Comparison of ENCODE assay signal across 3 cellular contexts in the genomic region with DNA sequence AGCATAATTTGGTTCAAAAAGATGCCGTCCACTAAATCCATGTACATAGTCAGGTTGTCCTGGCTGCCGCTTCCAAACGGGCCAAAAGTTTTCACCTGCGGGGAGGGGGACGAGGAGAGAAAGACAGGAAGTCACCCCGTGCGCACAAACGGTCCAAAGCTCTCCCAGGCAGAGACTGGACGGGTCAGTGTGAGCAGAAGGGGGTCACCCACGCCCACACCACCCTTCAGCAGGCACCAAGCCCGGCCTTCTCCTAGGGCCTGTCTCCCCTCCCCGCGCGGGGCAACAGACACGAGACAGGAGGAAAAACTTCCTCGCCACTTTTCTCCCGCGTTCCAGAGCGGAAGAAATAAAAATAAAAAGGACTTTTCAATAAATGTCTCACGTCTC.
TF ChIP-seq lines count a peak whose summit lies in the region.

No MANE protein-coding gene starts in this region.

TF ChIP-seq in A549, 52 proteins besides CTCF, POLR2A, EP300 and RAD21:
- TF ChIP-seq, protein P1, sequence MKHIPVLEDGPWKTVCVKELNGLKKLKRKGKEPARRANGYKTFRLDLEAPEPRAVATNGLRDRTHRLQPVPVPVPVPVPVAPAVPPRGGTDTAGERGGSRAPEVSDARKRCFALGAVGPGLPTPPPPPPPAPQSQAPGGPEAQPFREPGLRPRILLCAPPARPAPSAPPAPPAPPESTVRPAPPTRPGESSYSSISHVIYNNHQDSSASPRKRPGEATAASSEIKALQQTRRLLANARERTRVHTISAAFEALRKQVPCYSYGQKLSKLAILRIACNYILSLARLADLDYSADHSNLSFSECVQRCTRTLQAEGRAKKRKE (CRISPR knock-in tag; IDR thresholded peaks at IDR 0.05; ENCODE audit: low read depth), result no peak
- TF ChIP-seq JUN (IDR thresholded peaks at IDR 0.05), result no peak
- no peak for TF ChIP-seq MYC (IDR thresholded peaks at IDR 0.05; ENCODE audit: borderline replicate concordance, low read length)
- TF ChIP-seq MAZ (IDR thresholded peaks at IDR 0.05; ENCODE audit: borderline replicate concordance, low read depth, low read length), result no peak
- no peak for TF ChIP-seq NPAS2 (CRISPR knock-in tag; IDR thresholded peaks at IDR 0.05; ENCODE audit: borderline replicate concordance)
- no peak for TF ChIP-seq ESRRA (IDR thresholded peaks at IDR 0.05; ENCODE audit: borderline replicate concordance, low read length)
- TF ChIP-seq FOSB (CRISPR knock-in tag; IDR thresholded peaks at IDR 0.05), result no peak
- TF ChIP-seq FOSL2 (IDR thresholded peaks at IDR 0.05), result no peak
- TF ChIP-seq FOSL2 (CRISPR knock-in tag; IDR thresholded peaks at IDR 0.05), result no peak
- no peak for TF ChIP-seq RCOR1 (IDR thresholded peaks at IDR 0.05; ENCODE audit: low read depth, low read length)
- TF ChIP-seq CBX2 (IDR thresholded peaks at IDR 0.05; ENCODE audit: borderline replicate concordance, low read depth), result no peak
- no peak for TF ChIP-seq CEBPB (IDR thresholded peaks at IDR 0.05)
- TF ChIP-seq HDAC2 (IDR thresholded peaks at IDR 0.05), result no peak
- TF ChIP-seq GATA3 (IDR thresholded peaks at IDR 0.05; ENCODE audit: borderline replicate concordance), result no peak
- no peak for TF ChIP-seq JUNB (IDR thresholded peaks at IDR 0.05)
- no peak for TF ChIP-seq POLR2AphosphoS2 (conservative IDR thresholded peaks at IDR 0.05; ENCODE audit: low read length)
- TF ChIP-seq, protein P2, sequence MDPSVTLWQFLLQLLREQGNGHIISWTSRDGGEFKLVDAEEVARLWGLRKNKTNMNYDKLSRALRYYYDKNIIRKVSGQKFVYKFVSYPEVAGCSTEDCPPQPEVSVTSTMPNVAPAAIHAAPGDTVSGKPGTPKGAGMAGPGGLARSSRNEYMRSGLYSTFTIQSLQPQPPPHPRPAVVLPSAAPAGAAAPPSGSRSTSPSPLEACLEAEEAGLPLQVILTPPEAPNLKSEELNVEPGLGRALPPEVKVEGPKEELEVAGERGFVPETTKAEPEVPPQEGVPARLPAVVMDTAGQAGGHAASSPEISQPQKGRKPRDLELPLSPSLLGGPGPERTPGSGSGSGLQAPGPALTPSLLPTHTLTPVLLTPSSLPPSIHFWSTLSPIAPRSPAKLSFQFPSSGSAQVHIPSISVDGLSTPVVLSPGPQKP (IDR thresholded peaks at IDR 0.05; ENCODE audit: low read depth, low read length), result no peak
- TF ChIP-seq EHMT2 (IDR thresholded peaks at IDR 0.05; ENCODE audit: low read depth), result no peak
- TF ChIP-seq, protein P3, sequence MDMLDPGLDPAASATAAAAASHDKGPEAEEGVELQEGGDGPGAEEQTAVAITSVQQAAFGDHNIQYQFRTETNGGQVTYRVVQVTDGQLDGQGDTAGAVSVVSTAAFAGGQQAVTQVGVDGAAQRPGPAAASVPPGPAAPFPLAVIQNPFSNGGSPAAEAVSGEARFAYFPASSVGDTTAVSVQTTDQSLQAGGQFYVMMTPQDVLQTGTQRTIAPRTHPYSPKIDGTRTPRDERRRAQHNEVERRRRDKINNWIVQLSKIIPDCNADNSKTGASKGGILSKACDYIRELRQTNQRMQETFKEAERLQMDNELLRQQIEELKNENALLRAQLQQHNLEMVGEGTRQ (IDR thresholded peaks at IDR 0.05), result no peak
- TF ChIP-seq KDM1A (IDR thresholded peaks at IDR 0.05; ENCODE audit: low read depth), result no peak

TF ChIP-seq in HEK293, 187 proteins besides CTCF, POLR2A, EP300 and RAD21 (continued from another document and continues in another):
- TF ChIP-seq, protein P4, sequence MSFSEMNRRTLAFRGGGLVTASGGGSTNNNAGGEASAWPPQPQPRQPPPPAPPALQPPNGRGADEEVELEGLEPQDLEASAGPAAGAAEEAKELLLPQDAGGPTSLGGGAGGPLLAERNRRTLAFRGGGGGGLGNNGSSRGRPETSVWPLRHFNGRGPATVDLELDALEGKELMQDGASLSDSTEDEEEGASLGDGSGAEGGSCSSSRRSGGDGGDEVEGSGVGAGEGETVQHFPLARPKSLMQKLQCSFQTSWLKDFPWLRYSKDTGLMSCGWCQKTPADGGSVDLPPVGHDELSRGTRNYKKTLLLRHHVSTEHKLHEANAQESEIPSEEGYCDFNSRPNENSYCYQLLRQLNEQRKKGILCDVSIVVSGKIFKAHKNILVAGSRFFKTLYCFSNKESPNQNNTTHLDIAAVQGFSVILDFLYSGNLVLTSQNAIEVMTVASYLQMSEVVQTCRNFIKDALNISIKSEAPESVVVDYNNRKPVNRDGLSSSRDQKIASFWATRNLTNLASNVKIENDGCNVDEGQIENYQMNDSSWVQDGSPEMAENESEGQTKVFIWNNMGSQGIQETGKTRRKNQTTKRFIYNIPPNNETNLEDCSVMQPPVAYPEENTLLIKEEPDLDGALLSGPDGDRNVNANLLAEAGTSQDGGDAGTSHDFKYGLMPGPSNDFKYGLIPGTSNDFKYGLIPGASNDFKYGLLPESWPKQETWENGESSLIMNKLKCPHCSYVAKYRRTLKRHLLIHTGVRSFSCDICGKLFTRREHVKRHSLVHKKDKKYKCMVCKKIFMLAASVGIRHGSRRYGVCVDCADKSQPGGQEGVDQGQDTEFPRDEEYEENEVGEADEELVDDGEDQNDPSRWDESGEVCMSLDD (tag by site-specific recombination; IDR thresholded peaks at IDR 0.05), result no peak
- TF ChIP-seq ZFHX2 (tag by site-specific recombination; conservative IDR thresholded peaks at IDR 0.05) (peak; percentile 77), ZNF221 (tag by site-specific recombination; IDR thresholded peaks at IDR 0.05; ENCODE audit: borderline replicate concordance) (no peak), ZFP41 (tag by site-specific recombination; IDR thresholded peaks at IDR 0.05; ENCODE audit: borderline replicate concordance) (no peak), ZNF239 (tag by site-specific recombination; IDR thresholded peaks at IDR 0.05) (peak; percentile 18; the same call in 1 of the 2 replicates)
- TF ChIP-seq, protein P5, sequence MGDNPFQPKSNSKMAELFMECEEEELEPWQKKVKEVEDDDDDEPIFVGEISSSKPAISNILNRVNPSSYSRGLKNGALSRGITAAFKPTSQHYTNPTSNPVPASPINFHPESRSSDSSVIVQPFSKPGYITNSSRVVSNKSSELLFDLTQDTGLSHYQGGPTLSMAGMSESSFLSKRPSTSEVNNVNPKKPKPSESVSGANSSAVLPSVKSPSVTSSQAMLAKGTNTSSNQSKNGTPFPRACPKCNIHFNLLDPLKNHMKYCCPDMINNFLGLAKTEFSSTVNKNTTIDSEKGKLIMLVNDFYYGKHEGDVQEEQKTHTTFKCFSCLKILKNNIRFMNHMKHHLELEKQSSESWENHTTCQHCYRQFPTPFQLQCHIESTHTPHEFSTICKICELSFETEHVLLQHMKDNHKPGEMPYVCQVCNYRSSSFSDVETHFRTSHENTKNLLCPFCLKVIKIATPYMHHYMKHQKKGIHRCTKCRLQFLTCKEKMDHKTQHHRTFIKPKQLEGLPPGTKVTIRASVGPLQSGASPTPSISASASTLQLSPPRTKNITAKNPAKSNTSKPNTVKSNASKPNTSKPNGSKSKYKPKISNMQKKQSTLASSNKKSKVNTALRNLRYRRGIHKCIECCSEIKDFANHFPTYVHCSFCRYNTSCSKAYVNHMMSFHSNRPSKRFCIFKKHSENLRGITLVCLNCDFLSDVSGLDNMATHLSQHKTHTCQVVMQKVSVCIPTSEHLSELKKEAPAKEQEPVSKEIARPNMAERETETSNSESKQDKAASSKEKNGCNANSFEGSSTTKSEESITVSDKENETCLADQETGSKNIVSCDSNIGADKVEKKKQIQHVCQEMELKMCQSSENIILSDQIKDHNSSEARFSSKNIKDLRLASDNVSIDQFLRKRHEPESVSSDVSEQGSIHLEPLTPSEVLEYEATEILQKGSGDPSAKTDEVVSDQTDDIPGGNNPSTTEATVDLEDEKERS (tag by site-specific recombination; IDR thresholded peaks at IDR 0.05), result no peak
- TF ChIP-seq, protein P6, sequence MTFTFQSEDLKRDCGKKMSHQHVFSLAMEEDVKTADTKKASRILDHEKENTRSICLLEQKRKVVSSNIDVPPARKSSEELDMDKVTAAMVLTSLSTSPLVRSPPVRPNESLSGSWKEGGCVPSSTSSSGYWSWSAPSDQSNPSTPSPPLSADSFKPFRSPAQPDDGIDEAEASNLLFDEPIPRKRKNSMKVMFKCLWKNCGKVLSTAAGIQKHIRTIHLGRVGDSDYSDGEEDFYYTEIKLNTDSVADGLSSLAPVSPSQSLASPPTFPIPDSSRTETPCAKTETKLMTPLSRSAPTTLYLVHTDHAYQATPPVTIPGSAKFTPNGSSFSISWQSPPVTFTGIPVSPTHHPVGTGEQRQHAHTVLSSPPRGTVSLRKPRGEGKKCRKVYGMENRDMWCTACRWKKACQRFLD (tag by site-specific recombination; IDR thresholded peaks at IDR 0.05), result no peak
- TF ChIP-seq, protein P7, sequence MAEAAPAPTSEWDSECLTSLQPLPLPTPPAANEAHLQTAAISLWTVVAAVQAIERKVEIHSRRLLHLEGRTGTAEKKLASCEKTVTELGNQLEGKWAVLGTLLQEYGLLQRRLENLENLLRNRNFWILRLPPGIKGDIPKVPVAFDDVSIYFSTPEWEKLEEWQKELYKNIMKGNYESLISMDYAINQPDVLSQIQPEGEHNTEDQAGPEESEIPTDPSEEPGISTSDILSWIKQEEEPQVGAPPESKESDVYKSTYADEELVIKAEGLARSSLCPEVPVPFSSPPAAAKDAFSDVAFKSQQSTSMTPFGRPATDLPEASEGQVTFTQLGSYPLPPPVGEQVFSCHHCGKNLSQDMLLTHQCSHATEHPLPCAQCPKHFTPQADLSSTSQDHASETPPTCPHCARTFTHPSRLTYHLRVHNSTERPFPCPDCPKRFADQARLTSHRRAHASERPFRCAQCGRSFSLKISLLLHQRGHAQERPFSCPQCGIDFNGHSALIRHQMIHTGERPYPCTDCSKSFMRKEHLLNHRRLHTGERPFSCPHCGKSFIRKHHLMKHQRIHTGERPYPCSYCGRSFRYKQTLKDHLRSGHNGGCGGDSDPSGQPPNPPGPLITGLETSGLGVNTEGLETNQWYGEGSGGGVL (tag by site-specific recombination; IDR thresholded peaks at IDR 0.05), result no peak

TF ChIP-seq in K562, 482 proteins besides CTCF, POLR2A, EP300 and RAD21 (continued from another document and continues in another):
- no peak for TF ChIP-seq SAFB (IDR thresholded peaks at IDR 0.05; ENCODE audit: borderline replicate concordance, low read depth, low read length)
- peak; percentile 31; the same call in 1 of the 2 replicates for TF ChIP-seq SPI1 (IDR thresholded peaks at IDR 0.05; ENCODE audit: borderline replicate concordance, low read depth, low read length)
- no peak for TF ChIP-seq HMG20B (CRISPR knock-in tag; IDR thresholded peaks at IDR 0.05)
- TF ChIP-seq SIN3A (IDR thresholded peaks at IDR 0.05; ENCODE audit: borderline replicate concordance in 2 of 2, control insufficient read depth in 1 of 2, low read depth in 2 of 2, low read length in 2 of 2), result no peak
- TF ChIP-seq, protein P8, sequence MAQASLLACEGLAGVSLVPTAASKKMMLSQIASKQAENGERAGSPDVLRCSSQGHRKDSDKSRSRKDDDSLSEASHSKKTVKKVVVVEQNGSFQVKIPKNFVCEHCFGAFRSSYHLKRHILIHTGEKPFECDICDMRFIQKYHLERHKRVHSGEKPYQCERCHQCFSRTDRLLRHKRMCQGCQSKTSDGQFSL (CRISPR knock-in tag; IDR thresholded peaks at IDR 0.05), result no peak
- TF ChIP-seq, protein P8 (tag; IDR thresholded peaks at IDR 0.05), result no peak
- TF ChIP-seq EGR1 (conservative IDR thresholded peaks at IDR 0.05), result peak; percentile 57
- TF ChIP-seq JUNB (CRISPR knock-in tag; conservative IDR thresholded peaks at IDR 0.05), result no peak
- no peak for TF ChIP-seq WHSC1 (IDR thresholded peaks at IDR 0.05; ENCODE audit: low read length)
- no peak for TF ChIP-seq CREM (IDR thresholded peaks at IDR 0.05; ENCODE audit: low read depth)
- TF ChIP-seq, protein P9, sequence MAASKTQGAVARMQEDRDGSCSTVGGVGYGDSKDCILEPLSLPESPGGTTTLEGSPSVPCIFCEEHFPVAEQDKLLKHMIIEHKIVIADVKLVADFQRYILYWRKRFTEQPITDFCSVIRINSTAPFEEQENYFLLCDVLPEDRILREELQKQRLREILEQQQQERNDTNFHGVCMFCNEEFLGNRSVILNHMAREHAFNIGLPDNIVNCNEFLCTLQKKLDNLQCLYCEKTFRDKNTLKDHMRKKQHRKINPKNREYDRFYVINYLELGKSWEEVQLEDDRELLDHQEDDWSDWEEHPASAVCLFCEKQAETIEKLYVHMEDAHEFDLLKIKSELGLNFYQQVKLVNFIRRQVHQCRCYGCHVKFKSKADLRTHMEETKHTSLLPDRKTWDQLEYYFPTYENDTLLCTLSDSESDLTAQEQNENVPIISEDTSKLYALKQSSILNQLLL (CRISPR knock-in tag; IDR thresholded peaks at IDR 0.05; ENCODE audit: borderline replicate concordance), result no peak
- no peak for TF ChIP-seq SMAD4 (CRISPR knock-in tag; conservative IDR thresholded peaks at IDR 0.05)
- no peak for TF ChIP-seq STAT5B (CRISPR knock-in tag; IDR thresholded peaks at IDR 0.05)
- TF ChIP-seq ZNF507 (tag; conservative IDR thresholded peaks at IDR 0.05), result no peak
- TF ChIP-seq, protein P10, sequence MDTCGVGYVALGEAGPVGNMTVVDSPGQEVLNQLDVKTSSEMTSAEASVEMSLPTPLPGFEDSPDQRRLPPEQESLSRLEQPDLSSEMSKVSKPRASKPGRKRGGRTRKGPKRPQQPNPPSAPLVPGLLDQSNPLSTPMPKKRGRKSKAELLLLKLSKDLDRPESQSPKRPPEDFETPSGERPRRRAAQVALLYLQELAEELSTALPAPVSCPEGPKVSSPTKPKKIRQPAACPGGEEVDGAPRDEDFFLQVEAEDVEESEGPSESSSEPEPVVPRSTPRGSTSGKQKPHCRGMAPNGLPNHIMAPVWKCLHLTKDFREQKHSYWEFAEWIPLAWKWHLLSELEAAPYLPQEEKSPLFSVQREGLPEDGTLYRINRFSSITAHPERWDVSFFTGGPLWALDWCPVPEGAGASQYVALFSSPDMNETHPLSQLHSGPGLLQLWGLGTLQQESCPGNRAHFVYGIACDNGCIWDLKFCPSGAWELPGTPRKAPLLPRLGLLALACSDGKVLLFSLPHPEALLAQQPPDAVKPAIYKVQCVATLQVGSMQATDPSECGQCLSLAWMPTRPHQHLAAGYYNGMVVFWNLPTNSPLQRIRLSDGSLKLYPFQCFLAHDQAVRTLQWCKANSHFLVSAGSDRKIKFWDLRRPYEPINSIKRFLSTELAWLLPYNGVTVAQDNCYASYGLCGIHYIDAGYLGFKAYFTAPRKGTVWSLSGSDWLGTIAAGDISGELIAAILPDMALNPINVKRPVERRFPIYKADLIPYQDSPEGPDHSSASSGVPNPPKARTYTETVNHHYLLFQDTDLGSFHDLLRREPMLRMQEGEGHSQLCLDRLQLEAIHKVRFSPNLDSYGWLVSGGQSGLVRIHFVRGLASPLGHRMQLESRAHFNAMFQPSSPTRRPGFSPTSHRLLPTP (IDR thresholded peaks at IDR 0.05; ENCODE audit: borderline replicate concordance, extremely low read depth, insufficient read length), result no peak
- peak; percentile 14 for TF ChIP-seq TAF1 (IDR thresholded peaks at IDR 0.05; ENCODE audit: control insufficient read depth, extremely low read depth, insufficient read depth, low read length, severe bottlenecking)
- no peak for TF ChIP-seq ATF1 (CRISPR knock-in tag; IDR thresholded peaks at IDR 0.05)
- no peak for TF ChIP-seq ATF1 (tag; IDR thresholded peaks at IDR 0.05)
- peak; percentile 38 to 55; a peak in 2 of 4 replicates for TF ChIP-seq NRF1 (conservative IDR thresholded peaks at IDR 0.05 in 1 of 2, IDR thresholded peaks at IDR 0.05 in 1 of 2)
- TF ChIP-seq, protein P11, sequence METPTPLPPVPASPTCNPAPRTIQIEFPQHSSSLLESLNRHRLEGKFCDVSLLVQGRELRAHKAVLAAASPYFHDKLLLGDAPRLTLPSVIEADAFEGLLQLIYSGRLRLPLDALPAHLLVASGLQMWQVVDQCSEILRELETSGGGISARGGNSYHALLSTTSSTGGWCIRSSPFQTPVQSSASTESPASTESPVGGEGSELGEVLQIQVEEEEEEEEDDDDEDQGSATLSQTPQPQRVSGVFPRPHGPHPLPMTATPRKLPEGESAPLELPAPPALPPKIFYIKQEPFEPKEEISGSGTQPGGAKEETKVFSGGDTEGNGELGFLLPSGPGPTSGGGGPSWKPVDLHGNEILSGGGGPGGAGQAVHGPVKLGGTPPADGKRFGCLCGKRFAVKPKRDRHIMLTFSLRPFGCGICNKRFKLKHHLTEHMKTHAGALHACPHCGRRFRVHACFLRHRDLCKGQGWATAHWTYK (CRISPR knock-in tag; IDR thresholded peaks at IDR 0.05), result no peak
- no peak for TF ChIP-seq MTA2 (IDR thresholded peaks at IDR 0.05; ENCODE audit: low read depth)
